Comparison of ENCODE assay signal across 8 cellular contexts in genomic region chr1:111738436-111739221, GRCh38. TPM values are rescaled to one million over a fixed set of nuclear protein-coding genes. Genes with fewer than 3 reads are reported as not detected.
DNase-seq lines count a peak whose midpoint lies in the region; ATAC-seq and TF ChIP-seq lines count a peak whose summit lies in the region.

No MANE protein-coding gene starts in this region.

- no peaks in the 10 kb centered on the region for H3K9me3 Mint-ChIP-seq in activated naive CD8-positive, alpha-beta T cell treated with anti-CD3 and anti-CD28 coated beads, Interleukin-2, amount 10 ng/mL, durations not matched to agents 7 days and 5 days
- H3K9me3 Mint-ChIP-seq in osteocyte (ENCODE audit: unreplicated experiment) = no peaks in the 10 kb centered on the region

- TF ChIP-seq CTCF in Panc1 (IDR thresholded peaks at IDR 0.05) (no peak), osteocyte (IDR thresholded peaks at IDR 0.05) (no peak)

- no peaks in the 10 kb centered on the region for H3K36me3 Mint-ChIP-seq in activated naive CD8-positive, alpha-beta T cell treated with anti-CD3 and anti-CD28 coated beads, Interleukin-2, amount 10 ng/mL, durations not matched to agents 7 days and 5 days
- no peaks in the 10 kb centered on the region for H3K36me3 Mint-ChIP-seq in osteocyte (ENCODE audit: unreplicated experiment)

- peak overlapping the region; percentile 72 for H3K27ac Mint-ChIP-seq in activated naive CD8-positive, alpha-beta T cell treated with anti-CD3 and anti-CD28 coated beads, Interleukin-2, amount 10 ng/mL, durations not matched to agents 7 days and 5 days
- peak overlapping the region; percentile 97 for H3K27ac Mint-ChIP-seq in osteocyte (ENCODE audit: unreplicated experiment)

- no peaks in the 10 kb centered on the region for H3K36me3 ChIP-seq in Panc1 (ENCODE audit: control insufficient read depth, insufficient read depth, low read length)

- peaks cover 19% of the 10 kb centered on the region for H3K4me1 Mint-ChIP-seq in activated naive CD8-positive, alpha-beta T cell treated with anti-CD3 and anti-CD28 coated beads, Interleukin-2, amount 10 ng/mL, durations not matched to agents 7 days and 5 days
- H3K4me1 Mint-ChIP-seq in osteocyte (ENCODE audit: unreplicated experiment) = peaks cover 24% of the 10 kb centered on the region

- H3K4me3 ChIP-seq in Panc1 (ENCODE audit: low read depth in 2 of 2, low read length in 2 of 2) = peak overlapping the region; percentile 55 to 76

- H3K27me3 Mint-ChIP-seq in activated naive CD8-positive, alpha-beta T cell treated with anti-CD3 and anti-CD28 coated beads, Interleukin-2, amount 10 ng/mL, durations not matched to agents 7 days and 5 days = peaks cover 48% of the 10 kb centered on the region
- no peaks in the 10 kb centered on the region for H3K27me3 Mint-ChIP-seq in osteocyte (ENCODE audit: unreplicated experiment)

- intact Hi-C loops in Panc1 (cut with micrococcal nuclease; ENCODE audit: unreplicated experiment) (no loop called here), cardiac septum (cut with DNase I) (loop anchor here (1.0 to 5.0 kb wide), 4 partner anchors 17 to 231 kb away; partner anchors contain the start of gene DDX20)

- no TSS peak for BruUV-seq in Panc1 (replicated peaks; lab: Mats Ljungman, UMichigan)

- ATAC-seq in GM21423 (IDR thresholded peaks at IDR 0.05; ENCODE audit: unreplicated experiment) (peak; percentile 40), Panc1 (peak; percentile 78)
- peak; percentile 59 for ATAC-seq in activated naive CD8-positive, alpha-beta T cell treated with anti-CD3 and anti-CD28 coated beads, Interleukin-2, amount 10 ng/mL, durations not matched to agents 7 days and 5 days (ENCODE audit: low read depth)

- no peaks in the 10 kb centered on the region for H3K4me1 ChIP-seq in Panc1 (ENCODE audit: control insufficient read depth, insufficient read depth, low read length)

- H3K27me3 ChIP-seq in Panc1 (ENCODE audit: control insufficient read depth, insufficient read depth, low read length) = no peaks in the 10 kb centered on the region; the same call in 1 of the 2 replicates

- peak; percentile 69 for DNase-seq in EL
- DNase-seq in HPDE6-E6E7 (ENCODE audit: extremely low spot score) = peak; percentile 58
- no peak for DNase-seq in Panc1 (ENCODE audit: low read depth, low spot score)
- peak; percentile 68 for DNase-seq in activated naive CD8-positive, alpha-beta T cell treated with anti-CD3 and anti-CD28 coated beads, Interleukin-2, amount 10 ng/mL, durations not matched to agents 7 days and 5 days
- peak; percentile 92 for DNase-seq in cardiac septum (ENCODE audit: low spot score)
- peak; percentile 90 for DNase-seq in osteocyte (ENCODE audit: extremely low spot score, unreplicated experiment)
- no peak for DNase-seq in KG1 (lab: John Stamatoyannopoulos, UW)

- CTCF ChIA-PET in Panc1 (lab: Charles Lee) = interaction anchor here (0.6 kb wide), 1 partner anchor 222 kb away, joined by 6 read pairs; no protein-coding TSS in a partner anchor

- POLR2A ChIA-PET in Panc1 (lab: Charles Lee) = interaction anchor here (0.7 kb wide), 1 partner anchor 734 kb away, joined by 3 read pairs; no protein-coding TSS in a partner anchor
- POLR2A ChIA-PET in activated naive CD8-positive, alpha-beta T cell treated with anti-CD3 and anti-CD28 coated beads, Interleukin-2, amount 10 ng/mL, durations not matched to agents 7 days and 5 days (lab: Charles Lee) = interaction anchor here (0.6 to 2.4 kb wide), 8 partner anchors 13 to 268 kb away, joined by 3 to 8 read pairs (median 4); partner anchors contain the start of gene DDX20

- H3K27ac ChIP-seq in Panc1 (ENCODE audit: low read length) = 0 out of 2 replicates have a peak overlapping the region, but pooled peaks have one; percentile 44

- H3K4me3 Mint-ChIP-seq in activated naive CD8-positive, alpha-beta T cell treated with anti-CD3 and anti-CD28 coated beads, Interleukin-2, amount 10 ng/mL, durations not matched to agents 7 days and 5 days = peak overlapping the region; percentile 92
- peak overlapping the region; percentile 93 for H3K4me3 Mint-ChIP-seq in osteocyte (ENCODE audit: unreplicated experiment)

- H3K9me3 ChIP-seq in Panc1 (ENCODE audit: control insufficient read depth, insufficient read depth, low read depth, low read length) = no peaks in the 10 kb centered on the region

- in situ Hi-C loops in Panc1 (cut with HindIII; ENCODE audit: low pct_unique_long_range_greater_than_20kb, low sequenced_read_pairs) = no loop called here

RNA-seq across cellular contexts. Expression of gene INKA2, which starts 0.6 kb away (rescaled TPM):
- 0.54 TPM for total RNA-seq in Panc1 (2021; ENCODE audit: unreplicated experiment)
- not detected for polyA plus RNA-seq in Panc1 (2012; ENCODE audit: insufficient read length)
- 1 to 10 TPM; 1.6 to 2.0 TPM for total RNA-seq in activated naive CD8-positive, alpha-beta T cell treated with anti-CD3 and anti-CD28 coated beads, Interleukin-2, amount 10 ng/mL, durations not matched to agents 7 days and 5 days
- 13.7 TPM for total RNA-seq in cardiac septum
- 5.5 and 6.2 TPM in 2 replicates for total RNA-seq in osteocyte

RNA-seq across cellular contexts. Expression of gene DDX20, which starts 17.1 kb away (rescaled TPM):
- total RNA-seq in Panc1 (2021; ENCODE audit: unreplicated experiment) (9.1 TPM), cardiac septum (7.6 TPM), osteocyte (13.1 and 14.0 TPM in 2 replicates)
- 4.7 TPM for polyA plus RNA-seq in Panc1 (2012; ENCODE audit: insufficient read length)
- 10 to 100 TPM; 15.0 to 16.5 TPM for total RNA-seq in activated naive CD8-positive, alpha-beta T cell treated with anti-CD3 and anti-CD28 coated beads, Interleukin-2, amount 10 ng/mL, durations not matched to agents 7 days and 5 days

Comparison
In these comparisons a context has a peak if more than half of its experiments do, and no peak if none do; other contexts are left out.
1. DNase-seq: peak in EL (single experiment), HPDE6-E6E7 (single experiment), activated naive CD8-positive, alpha-beta T cell treated with anti-CD3 and anti-CD28 coated beads, Interleukin-2, amount 10 ng/mL, durations not matched to agents 7 days and 5 days (single experiment), cardiac septum (single experiment) and osteocyte (single experiment); none in Panc1 (single experiment) and KG1 (single experiment).
2. Peak in every context shown above with its lines, with median percentiles within 50 percentile points of each other: ATAC-seq.